ENCODE assay signal across 19 cellular contexts in genomic region chr2:241673189-241673663, GRCh38. TPM values are rescaled to one million over a fixed set of nuclear protein-coding genes. Genes with fewer than 3 reads are reported as not detected.
A peak's percentile ranks its signal among the peaks of the same experiment; 100 is the strongest.
DNase-seq lines count a peak whose midpoint lies in the region; TF ChIP-seq lines count a peak whose summit lies in the region.
"Had no signal": no experiment of that assay in that cellular context is flagged by ENCODE, and none has a peak within 500 bp of the region (broad histone marks: within the 10 kb centered on the region; RNA-seq: fewer than 3 reads in every experiment).

No MANE protein-coding gene starts in this region.

- H4K20me1 ChIP-seq in neural progenitor cell (ENCODE audit: low read depth), result no peaks in the 10 kb centered on the region

- no peaks in the 10 kb centered on the region for H3K9me3 ChIP-seq in neural progenitor cell (ENCODE audit: low read depth)
- H3K9me3 ChIP-seq: gastroesophageal sphincter, psoas muscle had no signal

- H3K4me1 Mint-ChIP-seq in neural progenitor cell, result no peaks in the 10 kb centered on the region
- H3K4me1 Mint-ChIP-seq: B cell, mesothelial cell of epicardium, nephron, T-cell had no signal

- H3K27me3 ChIP-seq in H7 (ENCODE audit: control insufficient read depth, insufficient read depth, low read length), result no peaks in the 10 kb centered on the region
- no peaks in the 10 kb centered on the region for H3K27me3 ChIP-seq in neural progenitor cell
- H3K27me3 ChIP-seq: gastroesophageal sphincter had no signal

- no peak overlapping the region for H2AFZ ChIP-seq in neural progenitor cell (replicated peaks)

- H3K27me3 Mint-ChIP-seq in neural progenitor cell (ENCODE audit: insufficient read depth, low read depth), result peaks cover 10% of the 10 kb centered on the region
- H3K27me3 Mint-ChIP-seq: B cell; dendritic cell treated with granulocyte-macrophage colony-stimulating factor and Interleukin-4, amounts not matched to agents 40 ng/mL and 50 ng/mL, for 4 days; T-cell had no signal

- no peaks in the 10 kb centered on the region for H3K9me3 Mint-ChIP-seq in neural progenitor cell
- H3K9me3 Mint-ChIP-seq: dendritic cell treated with granulocyte-macrophage colony-stimulating factor and Interleukin-4, amounts not matched to agents 40 ng/mL and 50 ng/mL, for 4 days; mesothelial cell of epicardium; nephron; T-cell had no signal

- peak overlapping the region; percentile 91 for H3K27ac Mint-ChIP-seq in neural progenitor cell
- H3K27ac Mint-ChIP-seq: B cell; dendritic cell treated with granulocyte-macrophage colony-stimulating factor and Interleukin-4, amounts not matched to agents 40 ng/mL and 50 ng/mL, for 4 days; mesothelial cell of epicardium; nephron had no signal

- peaks cover 5% of the 10 kb centered on the region for H3K36me3 Mint-ChIP-seq in neural progenitor cell

- no peaks in the 10 kb centered on the region for H3K4me1 ChIP-seq in neural progenitor cell
- H3K4me1 ChIP-seq: gastroesophageal sphincter, psoas muscle had no signal

- no peak overlapping the region for H3K4me3 ChIP-seq in H7 (ENCODE audit: insufficient read depth, low read depth, low read length)
- H3K4me3 ChIP-seq in neural progenitor cell, result no peak overlapping the region
- H3K4me3 ChIP-seq: gastroesophageal sphincter, psoas muscle, smooth muscle cell had no signal

- no peak overlapping the region for H3K4me2 ChIP-seq in neural progenitor cell
- H3K4me2 ChIP-seq: smooth muscle cell had no signal

- H3F3A ChIP-seq in neural progenitor cell (ENCODE audit: low read depth), result peaks cover 15% of the 10 kb centered on the region

- no peaks in the 10 kb centered on the region for H3K79me2 ChIP-seq in neural progenitor cell (ENCODE audit: low read depth)

- TF ChIP-seq CTCF in RWPE1 (conservative IDR thresholded peaks at IDR 0.05; ENCODE audit: low read depth) (no peak), neural progenitor cell (IDR thresholded peaks at IDR 0.05) (no peak)

- CTCF ChIA-PET in RWPE1 (lab: Yijun Ruan, JAX), result no interaction called here

- H3K36me3 ChIP-seq in H7 (replicated peaks; ENCODE audit: control insufficient read depth, insufficient read depth, low read length) (peaks cover 9% of the 10 kb centered on the region), neural progenitor cell (no peaks in the 10 kb centered on the region)

- H3K9ac ChIP-seq in neural progenitor cell, result no peak overlapping the region

- POLR2A ChIA-PET in RWPE1 (lab: Yijun Ruan, JAX; ENCODE audit: low non-redundant PET), result no interaction called here

- peak overlapping the region; percentile 48 for H3K27ac ChIP-seq in RWPE1
- H3K27ac ChIP-seq in neural progenitor cell, result no peak overlapping the region
- H3K27ac ChIP-seq: gastroesophageal sphincter, psoas muscle had no signal

- DNase-seq in H7, result peak; percentile 63
- no peak for DNase-seq in RWPE1 (ENCODE audit: low spot score)
- no peak for DNase-seq in neural progenitor cell (ENCODE audit: low spot score)
- DNase-seq in 8988T, result no peak
- DNase-seq in NCI-H82 (lab: John Stamatoyannopoulos, UW), result no peak
- DNase-seq: activated effector memory CD4-positive, alpha-beta T cell treated with Interleukin-2 at 50 U/mL for 16 hours; KG1; left colon; NCI-H2081 treated with DMSO at 0.1 percent for 48 hours; NCI-H524; psoas muscle; stimulated activated CD4-positive, alpha-beta T cell treated with anti-CD3 and anti-CD28 coated beads, Interleukin-4, amount 100 ng/mL, for 4 hours; T-cell had no signal

- no peak overlapping the region for H3K4me3 Mint-ChIP-seq in neural progenitor cell
- H3K4me3 Mint-ChIP-seq: B cell; dendritic cell treated with granulocyte-macrophage colony-stimulating factor and Interleukin-4, amounts not matched to agents 40 ng/mL and 50 ng/mL, for 4 days; mesothelial cell of epicardium; nephron; T-cell had no signal

RNA-seq across cellular contexts. Expression of gene DTYMK, which starts 13.4 kb away (rescaled TPM):
- 64.1 and 78.2 TPM in 2 replicates for total RNA-seq in H7 (2014; rRNA removed; shearing (Covaris generic))
- 43.4 and 59.9 TPM in 2 replicates for total RNA-seq in neural progenitor cell (ENCODE audit: low replicate concordance)

RNA-seq across cellular contexts. Expression of gene ING5, which starts 28.6 kb away (rescaled TPM):
- 41.2 and 41.4 TPM in 2 replicates for total RNA-seq in H7 (2014; rRNA removed; shearing (Covaris generic))
- 38.2 and 49.0 TPM in 2 replicates for total RNA-seq in neural progenitor cell (ENCODE audit: low replicate concordance)

RNA-seq across cellular contexts. Expression of gene ATG4B, which starts 35.7 kb away (rescaled TPM):
- total RNA-seq in H7 (2014; rRNA removed; shearing (Covaris generic)), result 71.5 and 78.5 TPM in 2 replicates
- total RNA-seq in neural progenitor cell (ENCODE audit: low replicate concordance), result 80.7 and 114 TPM in 2 replicates

RNA-seq across cellular contexts. Expression of gene THAP4, which starts 36.3 kb away (rescaled TPM):
- 120 and 121 TPM in 2 replicates for total RNA-seq in H7 (2014; rRNA removed; shearing (Covaris generic))
- total RNA-seq in neural progenitor cell (ENCODE audit: low replicate concordance), result 25.6 and 43.2 TPM in 2 replicates
